8 cellular contexts compared by ENCODE assay signal in the genomic region with DNA sequence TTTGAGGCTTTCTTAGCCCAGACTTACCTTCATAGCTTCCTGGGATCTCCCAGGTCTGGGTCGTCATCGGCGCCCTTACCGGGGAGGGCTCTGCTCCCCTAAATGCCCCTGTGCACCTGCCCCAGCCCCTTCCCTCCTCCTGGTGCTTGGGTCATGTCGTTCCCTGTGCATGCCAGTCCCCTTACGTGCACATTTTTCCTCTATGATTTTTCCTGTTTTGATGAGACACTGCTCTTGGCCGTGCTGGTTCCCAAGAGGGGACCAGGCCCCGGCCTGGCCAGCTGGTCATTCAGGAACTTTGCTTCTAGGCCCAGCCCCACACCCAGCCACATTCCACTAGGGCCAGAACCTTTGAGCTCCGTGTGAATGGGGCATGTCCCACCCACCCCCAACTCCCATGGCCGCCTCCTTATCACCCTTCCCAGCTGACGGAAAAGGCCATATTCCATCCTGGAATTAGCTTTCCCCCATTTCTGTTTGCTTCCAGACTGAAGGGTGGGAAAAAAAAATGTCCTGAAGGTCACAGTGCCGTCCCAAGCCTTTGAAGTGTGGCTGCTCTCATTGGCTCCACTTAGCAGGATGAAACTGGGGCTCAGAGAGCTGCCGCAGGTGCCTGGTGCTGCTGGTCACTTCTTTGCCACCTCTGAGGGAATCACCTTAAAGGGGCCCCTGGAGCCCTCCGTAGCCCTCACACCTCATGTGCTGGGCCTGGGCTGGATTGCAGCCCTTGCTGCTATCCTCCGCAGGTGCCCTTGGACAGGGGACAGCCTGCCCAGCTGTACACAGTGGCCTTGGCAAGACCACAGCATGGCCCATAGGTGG. TPM values are rescaled to one million over a fixed set of nuclear protein-coding genes. Genes with fewer than 3 reads are reported as not detected.
DNase-seq lines count a peak whose midpoint lies in the region; ATAC-seq and TF ChIP-seq lines count a peak whose summit lies in the region.

No MANE protein-coding gene starts in this region.

- peak overlapping the region; percentile 98 for H3K27ac ChIP-seq in hepatocyte

- 66% methylated on average over 14 of the region's 15 CpGs for WGBS in hepatocyte (ENCODE audit: low lambda C conversion rate, missing lambda C conversion rate)

- no peaks in the 10 kb centered on the region for H3K27me3 ChIP-seq in hepatocyte
- no peaks in the 10 kb centered on the region for H3K27me3 ChIP-seq in skeletal muscle satellite cell (ENCODE audit: control insufficient read depth, insufficient read depth, low read length)

- TF ChIP-seq CTCF in hepatocyte (IDR thresholded peaks at IDR 0.05; ENCODE audit: poor library complexity): no peak
- TF ChIP-seq CTCF in nephron progenitor cell (IDR thresholded peaks at IDR 0.05): no peak

- H3K79me2 ChIP-seq in hepatocyte: peaks cover 75% of the 10 kb centered on the region

- DNase-seq in GM04504 (ENCODE audit: low read depth) (peak; percentile 83), astrocyte of the hippocampus (ENCODE audit: low read depth, low spot score) (peak; percentile 61), hepatocyte (ENCODE audit: low spot score) (peak; percentile 74), occipital lobe (lab: John Stamatoyannopoulos, UW) (no peak), nephron progenitor cell (no peak)

- H3K27me3 Mint-ChIP-seq in nephron progenitor cell (ENCODE audit: low read depth, poor library complexity): no peaks in the 10 kb centered on the region

- peaks cover 62% of the 10 kb centered on the region for H3K4me1 Mint-ChIP-seq in nephron progenitor cell

- H3K4me3 Mint-ChIP-seq in nephron progenitor cell: no peak overlapping the region

- H3K4me1 ChIP-seq in hepatocyte (ENCODE audit: insufficient read depth) (peaks cover 29% of the 10 kb centered on the region), skeletal muscle satellite cell (ENCODE audit: control insufficient read depth, insufficient read depth, low read length) (peaks cover 81% of the 10 kb centered on the region)

- H3K27ac Mint-ChIP-seq in nephron progenitor cell: no peak overlapping the region

- H3K9ac ChIP-seq in skeletal muscle satellite cell (ENCODE audit: low read depth, low read length): peak overlapping the region; percentile 88

- no peaks in the 10 kb centered on the region for H3K9me2 ChIP-seq in hepatocyte (replicated peaks; ENCODE audit: insufficient read depth)

- no peaks in the 10 kb centered on the region for H3K36me3 Mint-ChIP-seq in nephron progenitor cell (ENCODE audit: low read depth)

- H4K20me1 ChIP-seq in hepatocyte (ENCODE audit: insufficient read depth, poor library complexity, severe bottlenecking): peaks cover 2% of the 10 kb centered on the region

- H3K4me2 ChIP-seq in hepatocyte (peak overlapping the region; percentile 39), skeletal muscle satellite cell (ENCODE audit: low read length) (peak overlapping the region; percentile 58)

- H3K9me3 ChIP-seq in hepatocyte (ENCODE audit: low read depth) (no peaks in the 10 kb centered on the region), skeletal muscle satellite cell (replicated peaks; ENCODE audit: low read length) (no peaks in the 10 kb centered on the region)

- no peak for ATAC-seq in GM18909 (IDR thresholded peaks at IDR 0.05; ENCODE audit: poor library complexity, unreplicated experiment)
- no peak for ATAC-seq in HG03196 (IDR thresholded peaks at IDR 0.05; ENCODE audit: unreplicated experiment)

- no peaks in the 10 kb centered on the region for H3K9me3 Mint-ChIP-seq in nephron progenitor cell

- H2AFZ ChIP-seq in hepatocyte: no peak overlapping the region

- no peaks in the 10 kb centered on the region for H3K36me3 ChIP-seq in hepatocyte (replicated peaks; ENCODE audit: insufficient read depth, low read depth)
- H3K36me3 ChIP-seq in skeletal muscle satellite cell (ENCODE audit: insufficient read depth, low read length): peaks cover 20% of the 10 kb centered on the region

- no peak overlapping the region for H3K4me3 ChIP-seq in hepatocyte
- peak overlapping the region; percentile 38 for H3K4me3 ChIP-seq in skeletal muscle satellite cell (ENCODE audit: low read length)

RNA-seq across cellular contexts. Expression of gene ERGIC1, which starts 25.1 kb away (rescaled TPM):
- 105 and 107 TPM in 2 replicates for total RNA-seq in hepatocyte
- 30.1 and 39.1 TPM in 2 replicates for polyA plus RNA-seq in hepatocyte
- 162 and 224 TPM in 2 replicates for total RNA-seq in skeletal muscle satellite cell (2012; rRNA removed)
- 41.5 TPM for total RNA-seq in occipital lobe

Comparison
In these comparisons a context has a peak if more than half of its experiments do, and no peak if none do; other contexts are left out.
1. DNase-seq: peak in GM04504 (single experiment), astrocyte of the hippocampus (single experiment) and hepatocyte (single experiment); none in occipital lobe (single experiment) and nephron progenitor cell (single experiment).